In genomic region chr22:41302016-41302767, GRCh38 we compare ENCODE assay signal across 8 cellular contexts. TPM values are rescaled to one million over a fixed set of nuclear protein-coding genes. Genes with fewer than 3 reads are reported as not detected.
DNase-seq lines count a peak whose midpoint lies in the region; ATAC-seq and TF ChIP-seq lines count a peak whose summit lies in the region.

No MANE protein-coding gene starts in this region.

- DNase-seq in BJ (ENCODE audit: low read depth) (no peak), HFF-Myc (ENCODE audit: extremely low read depth, low read depth) (no peak), left cardiac atrium (no peak), retina (peak; percentile 63), RPMI8226 (no peak), KG1 (lab: John Stamatoyannopoulos, UW) (no peak)
- DNase-seq in activated naive CD4-positive, alpha-beta T cell treated with anti-CD3 and anti-CD28 coated beads, Interleukin-2, amount 50 U/mL, for 16 hours = peak; percentile 16

- POLR2A ChIA-PET in BJ (lab: Charles Lee) = interaction anchor here (0.6 kb wide), 1 partner anchor 131 kb away, joined by 4 read pairs; no protein-coding TSS in a partner anchor

- intact Hi-C loops in left cardiac atrium (cut with DNase I) = loop anchor here in 1 of 2 donors (10.0 kb wide), 1 partner anchor 63 kb away; no protein-coding TSS in a partner anchor

- H3K27me3 ChIP-seq in BJ (ENCODE audit: control insufficient read depth, insufficient read depth, low read length) = no peaks in the 10 kb centered on the region

- H3K36me3 ChIP-seq in BJ (ENCODE audit: control insufficient read depth, insufficient read depth, low read length) = no peaks in the 10 kb centered on the region

- CTCF ChIA-PET in BJ (lab: Yijun Ruan, JAX) = interaction anchor here (0.7 to 1.4 kb wide), 4 partner anchors 10 to 75 kb away, joined by 3 to 4 read pairs (median 3); partner anchors contain the start of gene RANGAP1

- ATAC-seq in left cardiac atrium (peak; percentile 32 to 39), HG03097 (IDR thresholded peaks at IDR 0.05; ENCODE audit: low FRiP score, unreplicated experiment) (no peak)

- peak overlapping the region; percentile 63 for H3K4me3 ChIP-seq in BJ (ENCODE audit: low read depth, low read length)
- H3K4me3 ChIP-seq in HFF-Myc (replicated peaks; ENCODE audit: low read depth, low read length) = peak overlapping the region; percentile 93

- TF ChIP-seq CTCF in BJ (IDR thresholded peaks at IDR 0.05; ENCODE audit: insufficient read depth, low read depth, low read length) (no peak), HFF-Myc (IDR thresholded peaks at IDR 0.05; ENCODE audit: low read depth, low read length, missing control alignments) (no peak)

RNA-seq across cellular contexts. Expression of gene ZC3H7B, which starts 0.9 kb away (rescaled TPM):
- polyA plus RNA-seq in BJ (2011; rRNA removed) = 39.9 and 59.4 TPM in 2 replicates
- 36.0 and 43.6 TPM in 2 replicates for polyA minus RNA-seq in BJ (2011; rRNA and poly(A)+ RNA removed)
- total RNA-seq in left cardiac atrium = 10 to 100 TPM; 35.0 to 39.3 TPM

RNA-seq across cellular contexts. Expression of gene RANGAP1, which starts 16.2 kb away (rescaled TPM):
- 88.5 and 145 TPM in 2 replicates for polyA plus RNA-seq in BJ (2011; rRNA removed)
- 77.3 and 124 TPM in 2 replicates for polyA minus RNA-seq in BJ (2011; rRNA and poly(A)+ RNA removed)
- total RNA-seq in left cardiac atrium = 10 to 100 TPM; 33.7 to 34.0 TPM

Comparison
In these comparisons a context has a peak if more than half of its experiments do, and no peak if none do; other contexts are left out.
1. DNase-seq: peak in activated naive CD4-positive, alpha-beta T cell treated with anti-CD3 and anti-CD28 coated beads, Interleukin-2, amount 50 U/mL, for 16 hours (single experiment) and retina (single experiment); none in BJ (single experiment), HFF-Myc (single experiment), left cardiac atrium (single experiment), RPMI8226 (single experiment) and KG1 (single experiment).